In genomic region chr5:66826263-66826662, GRCh38 we compare ENCODE assay signal across 23 cellular contexts.
DNase-seq lines count a peak whose midpoint lies in the region; ATAC-seq and TF ChIP-seq lines count a peak whose summit lies in the region.
"Had no signal": no experiment of that assay in that cellular context is flagged by ENCODE, and none has a peak within 500 bp of the region (broad histone marks: within the 10 kb centered on the region; RNA-seq: fewer than 3 reads in every experiment).

No MANE protein-coding gene starts in this region.

- H3K4me3 ChIP-seq in HUES48 (ENCODE audit: low read depth, low read length) (no peak overlapping the region), parathyroid adenoma (ENCODE audit: low read depth, low read length) (no peak overlapping the region), uterus (no peak overlapping the region), gastrocnemius medialis (no peak overlapping the region)

- no peak for TF ChIP-seq CTCF in parathyroid adenoma (IDR thresholded peaks at IDR 0.05)
- no peak for TF ChIP-seq CTCF in uterus (IDR thresholded peaks at IDR 0.05)
- TF ChIP-seq CTCF in gastrocnemius medialis (IDR thresholded peaks at IDR 0.05 in 4 of 5, conservative IDR thresholded peaks at IDR 0.05 in 1 of 5): no peak

- H3K36me3 Mint-ChIP-seq in activated CD4-positive, alpha-beta T cell treated with anti-CD3 and anti-CD28 coated beads, Interleukin-2, amount 10 ng/mL, durations not matched to agents 24 days and 14 days (ENCODE audit: low read depth): peaks cover 8% of the 10 kb centered on the region

- H3K4me2 ChIP-seq in parathyroid adenoma (ENCODE audit: low read length): peak overlapping the region; percentile 32

- peak overlapping the region; percentile 46 for H3K27ac ChIP-seq in HUES48 (ENCODE audit: low read depth, low read length)
- peak overlapping the region; percentile 93 for H3K27ac ChIP-seq in parathyroid adenoma
- H3K27ac ChIP-seq in uterus: no peak overlapping the region
- H3K27ac ChIP-seq in gastrocnemius medialis: no peak overlapping the region

- DNase-seq in activated CD4-positive, alpha-beta T cell treated with anti-CD3 and anti-CD28 coated beads, Interleukin-2, amount 10 ng/mL, durations not matched to agents 24 days and 14 days: peak; percentile 52
- DNase-seq in activated CD4-positive, alpha-beta T cell treated with anti-CD3 and anti-CD28 coated beads for 4 hours: no peak
- peak; percentile 33 for DNase-seq in left ventricle myocardium superior
- DNase-seq in uterus: no peak
- DNase-seq in gastrocnemius medialis: no peak
- DNase-seq: 8988T, ACHN, DMS153, H7, Kasumi-1, NCI-H1092 treated with DMSO at 0.1 percent for 48 hours, NCI-H1436, NCI-H187, NCI-H2081 treated with DMSO at 0.1 percent for 48 hours, NCI-H2171, NCI-H226, NCI-H510A, NCI-H69 had no signal

- H3K9ac ChIP-seq in HUES48 (ENCODE audit: low read depth, low read length) (no peak overlapping the region), parathyroid adenoma (no peak overlapping the region)

- no peaks in the 10 kb centered on the region for H3K27me3 Mint-ChIP-seq in activated CD4-positive, alpha-beta T cell treated with anti-CD3 and anti-CD28 coated beads, Interleukin-2, amount 10 ng/mL, durations not matched to agents 24 days and 14 days

- peaks cover 64% of the 10 kb centered on the region for H3K4me1 Mint-ChIP-seq in activated CD4-positive, alpha-beta T cell treated with anti-CD3 and anti-CD28 coated beads, Interleukin-2, amount 10 ng/mL, durations not matched to agents 24 days and 14 days

- H3K4me1 ChIP-seq in HUES48 (ENCODE audit: control insufficient read depth, insufficient read depth, low read length) (peaks cover 49% of the 10 kb centered on the region), parathyroid adenoma (peaks cover 33% of the 10 kb centered on the region), uterus (no peaks in the 10 kb centered on the region), gastrocnemius medialis (peaks cover 5 to 6% of the 10 kb centered on the region in 2 donors)

- H3K27me3 ChIP-seq in HUES48 (ENCODE audit: control insufficient read depth, insufficient read depth, low read length): peaks cover 10% of the 10 kb centered on the region
- no peaks in the 10 kb centered on the region for H3K27me3 ChIP-seq in parathyroid adenoma (ENCODE audit: control insufficient read depth, insufficient read depth, low read length)
- H3K27me3 ChIP-seq in uterus: no peaks in the 10 kb centered on the region
- peaks cover 0 to 6% (median 0%) of the 10 kb centered on the region in 3 donors for H3K27me3 ChIP-seq in gastrocnemius medialis

- peaks cover 13% of the 10 kb centered on the region for H3K9me3 Mint-ChIP-seq in activated CD4-positive, alpha-beta T cell treated with anti-CD3 and anti-CD28 coated beads, Interleukin-2, amount 10 ng/mL, durations not matched to agents 24 days and 14 days

- in situ Hi-C loops in gastrocnemius medialis (cut with MboI; ENCODE audit: low sequenced_read_pairs in 4 of 4): no loop called here

- peak overlapping the region; percentile 71 for H2AFZ ChIP-seq in parathyroid adenoma

- ATAC-seq in left ventricle myocardium superior (peak; percentile 36), HG03354 (IDR thresholded peaks at IDR 0.05; ENCODE audit: poor library complexity, severe bottlenecking, unreplicated experiment) (no peak), gastrocnemius medialis (no peak)
- ATAC-seq: HepG2, Panc1 had no signal

- H3K4me3 Mint-ChIP-seq in activated CD4-positive, alpha-beta T cell treated with anti-CD3 and anti-CD28 coated beads, Interleukin-2, amount 10 ng/mL, durations not matched to agents 24 days and 14 days: no peak overlapping the region

- TF ChIP-seq POLR2A in uterus (IDR thresholded peaks at IDR 0.05): no peak
- no peak for TF ChIP-seq POLR2A in gastrocnemius medialis (IDR thresholded peaks at IDR 0.05)

- H3K79me2 ChIP-seq in parathyroid adenoma: peaks cover 23% of the 10 kb centered on the region

- H3K36me3 ChIP-seq in HUES48 (ENCODE audit: control insufficient read depth, insufficient read depth, low read length) (no peaks in the 10 kb centered on the region), parathyroid adenoma (ENCODE audit: control insufficient read depth, insufficient read depth, low read length) (no peaks in the 10 kb centered on the region), uterus (no peaks in the 10 kb centered on the region), gastrocnemius medialis (no peaks in the 10 kb centered on the region)

- H3K27ac Mint-ChIP-seq in activated CD4-positive, alpha-beta T cell treated with anti-CD3 and anti-CD28 coated beads, Interleukin-2, amount 10 ng/mL, durations not matched to agents 24 days and 14 days: no peak overlapping the region

- intact Hi-C loops in activated CD4-positive, alpha-beta T cell treated with anti-CD3 and anti-CD28 coated beads, Interleukin-2, amount 10 ng/mL, durations not matched to agents 24 days and 14 days (cut with micrococcal nuclease): loop anchor here (5.0 to 10.0 kb wide), 5 partner anchors 176 to 901 kb away; partner anchors contain the start of genes ERBIN and SREK1
- intact Hi-C loops in left ventricle myocardium superior (cut with micrococcal nuclease) (no loop called here), uterus (cut with DNase I; ENCODE audit: low total_unique reads) (no loop called here), gastrocnemius medialis (cut with DNase I; ENCODE audit: low total_unique reads) (loop anchor here (10.0 kb wide), 1 partner anchor 129 kb away; no protein-coding TSS in a partner anchor)

- H3K9me3 ChIP-seq in HUES48 (ENCODE audit: control insufficient read depth, insufficient read depth, low read length) (no peaks in the 10 kb centered on the region), parathyroid adenoma (ENCODE audit: control insufficient read depth, low read length) (no peaks in the 10 kb centered on the region), uterus (no peaks in the 10 kb centered on the region), gastrocnemius medialis (no peaks in the 10 kb centered on the region)

Comparison
In these comparisons a context has a peak if more than half of its experiments do, and no peak if none do; other contexts are left out.
1. DNase-seq: peak in activated CD4-positive, alpha-beta T cell treated with anti-CD3 and anti-CD28 coated beads, Interleukin-2, amount 10 ng/mL, durations not matched to agents 24 days and 14 days (single experiment) and left ventricle myocardium superior (single experiment); none in activated CD4-positive, alpha-beta T cell treated with anti-CD3 and anti-CD28 coated beads for 4 hours (0 of 2), uterus (0 of 2) and gastrocnemius medialis (0 of 2).
2. H3K27ac ChIP-seq: peak in HUES48 (single experiment) and parathyroid adenoma (single experiment); none in uterus (0 of 2) and gastrocnemius medialis (0 of 4).
3. intact Hi-C loops: an anchor here in activated CD4-positive, alpha-beta T cell treated with anti-CD3 and anti-CD28 coated beads, Interleukin-2, amount 10 ng/mL, durations not matched to agents 24 days and 14 days (5.0 to 10.0 kb wide) and gastrocnemius medialis (10.0 kb wide); none called in left ventricle myocardium superior and uterus.